Comparison of ENCODE assay signal across 9 cellular contexts in genomic region chr2:210172219-210172575, GRCh38. TPM values are rescaled to one million over a fixed set of nuclear protein-coding genes. Genes with fewer than 3 reads are reported as not detected.
DNase-seq lines count a peak whose midpoint lies in the region; ATAC-seq and TF ChIP-seq lines count a peak whose summit lies in the region.
"Had no signal": no experiment of that assay in that cellular context is flagged by ENCODE, and none has a peak within 500 bp of the region (broad histone marks: within the 10 kb centered on the region; RNA-seq: fewer than 3 reads in every experiment).

No MANE protein-coding gene starts in this region.

- H3K9me3 ChIP-seq in heart right ventricle (peaks cover 0 to 3% (median 0%) of the 10 kb centered on the region in 11 donors), body of pancreas (no peaks in the 10 kb centered on the region), mesodermal cell (ENCODE audit: control insufficient read depth, low read length) (no peaks in the 10 kb centered on the region), aorta (ENCODE audit: control insufficient read depth, low read length) (no peaks in the 10 kb centered on the region)

- H3K27ac ChIP-seq in heart right ventricle (peak overlapping the region; percentile 87 to 100 (median 99)), body of pancreas (peak overlapping the region; percentile 100), mesodermal cell (ENCODE audit: low read depth, low read length, severe bottlenecking) (peak overlapping the region; percentile 96), aorta (ENCODE audit: low read depth in 1 of 2, low read length in 2 of 2) (peak overlapping the region; percentile 74 to 77)

- no peak for DNase-seq in heart right ventricle
- DNase-seq in cardiac septum (ENCODE audit: low spot score): no peak
- DNase-seq in body of pancreas: no peak
- DNase-seq in aorta: no peak
- DNase-seq in occipital lobe (lab: John Stamatoyannopoulos, UW): no peak
- no peak for DNase-seq in stimulated activated CD4-positive, alpha-beta T cell treated with anti-CD3 and anti-CD28 coated beads, Interleukin-2, amount 100 ng/mL, for 48 hours
- DNase-seq: NK-92 treated with Interleukin-12 subunit alpha and Interleukin-12 subunit beta, amount 100 ng/mL, for 24 hours had no signal

- ATAC-seq in heart right ventricle (no peak), body of pancreas (no peak), aorta (ENCODE audit: low FRiP score) (no peak), HG02798 (IDR thresholded peaks at IDR 0.05; ENCODE audit: poor library complexity, unreplicated experiment) (no peak)

- TF ChIP-seq CTCF in heart right ventricle (IDR thresholded peaks at IDR 0.05) (no peak), body of pancreas (IDR thresholded peaks at IDR 0.05) (no peak)

- no peaks in the 10 kb centered on the region for H3K36me3 ChIP-seq in heart right ventricle
- H3K36me3 ChIP-seq in body of pancreas (replicated peaks in 1 of 2; ENCODE audit: insufficient read depth in 1 of 2, low read depth in 2 of 2): no peaks in the 10 kb centered on the region
- no peaks in the 10 kb centered on the region for H3K36me3 ChIP-seq in mesodermal cell (ENCODE audit: control insufficient read depth, insufficient read depth, low read length)
- no peaks in the 10 kb centered on the region for H3K36me3 ChIP-seq in aorta (ENCODE audit: control insufficient read depth in 1 of 2, insufficient read depth in 2 of 2, low read length in 1 of 2)

- intact Hi-C loops in heart right ventricle (cut with DNase I) (loop anchor here in 4 of 10 donors (5.0 to 10.0 kb wide), 2 partner anchors 167 to 170 kb away; partner anchors contain the start of gene RPE (in 4 of the 4)), cardiac septum (cut with DNase I) (no loop called here), body of pancreas (cut with DNase I) (no loop called here), aorta (cut with DNase I) (loop anchor here in 1 of 2 donors (5.0 kb wide), 1 partner anchor 50 kb away; no protein-coding TSS in a partner anchor)

- no peak for TF ChIP-seq POLR2A in body of pancreas (IDR thresholded peaks at IDR 0.05)

- H3K27me3 ChIP-seq in heart right ventricle: peaks cover 0 to 9% (median 0%) of the 10 kb centered on the region in 7 donors
- no peaks in the 10 kb centered on the region for H3K27me3 ChIP-seq in body of pancreas
- H3K27me3 ChIP-seq in aorta (ENCODE audit: control insufficient read depth in 1 of 2, insufficient read depth in 2 of 2, low read length in 1 of 2): no peaks in the 10 kb centered on the region

- H3K4me3 ChIP-seq in heart right ventricle (peak overlapping the region; percentile 42 to 94 (median 86)), body of pancreas (peak overlapping the region in 1 of 2 donors; percentile 24), mesodermal cell (ENCODE audit: extremely low read depth, insufficient read depth, low read length, poor library complexity, severe bottlenecking) (peak overlapping the region; percentile 50), aorta (ENCODE audit: low read length in 2 of 2) (peak overlapping the region; percentile 38 to 96)

- H3K4me1 ChIP-seq in heart right ventricle: peaks cover 3 to 35% (median 32%) of the 10 kb centered on the region in 9 donors
- H3K4me1 ChIP-seq in body of pancreas: peaks cover 40% of the 10 kb centered on the region
- H3K4me1 ChIP-seq in mesodermal cell (ENCODE audit: control insufficient read depth, insufficient read depth, low read length, poor library complexity, severe bottlenecking): no peaks in the 10 kb centered on the region
- no peaks in the 10 kb centered on the region for H3K4me1 ChIP-seq in aorta (ENCODE audit: control insufficient read depth in 1 of 2, insufficient read depth in 2 of 2, low read length in 2 of 2)

- 4% methylated on average over 8 of the region's 8 CpGs for WGBS in heart right ventricle, 2 donors
- 3 to 6% methylated on average over 8 of the region's 8 CpGs for WGBS in body of pancreas, 2 donors
- WGBS in mesodermal cell (ENCODE audit: insufficient coverage in 2 of 2), 2 experiments: 7 to 20% methylated on average over 2 to 3 of the region's 8 CpGs
- WGBS in aorta, 2 donors: 1 to 3% methylated on average over 8 of the region's 8 CpGs

RNA-seq across cellular contexts. Expression of gene KANSL1L, which starts 1.0 kb away (rescaled TPM):
- total RNA-seq in heart right ventricle (10 to 100 TPM in 9 of 10 donors, 1 to 10 TPM in 1; 8.9 to 27.3 (median 19.8) TPM), cardiac septum (25.9 TPM), body of pancreas (10 to 100 TPM; 26.5 to 94.9 TPM), aorta (10 to 100 TPM; 42.4 to 44.1 TPM), occipital lobe (97.0 TPM)
- polyA plus RNA-seq in heart right ventricle (1 to 10 TPM; 4.0 to 8.6 TPM), aorta (10 to 100 TPM in 1 of 2 donors, 1 to 10 TPM in 1; 8.1 to 16.5 TPM)
- polyA plus RNA-seq in mesodermal cell (2013, experiment 1 of 2): 11.6 TPM
- polyA plus RNA-seq in mesodermal cell (2013, experiment 2 of 2): 14.7 TPM

RNA-seq across cellular contexts. Expression of gene ACADL, which starts 53.0 kb away (rescaled TPM):
- total RNA-seq in heart right ventricle: 1 to 10 TPM in 4 of 10 donors, under 1 TPM in 6; 0.52 to 4.3 (median 0.86) TPM
- 1 to 10 TPM in 1 of 2 donors, under 1 TPM in 1; 0.16 to 2.1 TPM for polyA plus RNA-seq in heart right ventricle
- 6.2 TPM for total RNA-seq in cardiac septum
- total RNA-seq in body of pancreas: 10 to 100 TPM; 26.4 to 56.6 TPM
- polyA plus RNA-seq in mesodermal cell (2013, experiment 1 of 2): 0.33 TPM
- polyA plus RNA-seq in mesodermal cell (2013, experiment 2 of 2): 0.40 TPM
- 10 to 100 TPM; 32.8 to 50.3 TPM for total RNA-seq in aorta
- 10 to 100 TPM; 12.1 to 26.5 TPM for polyA plus RNA-seq in aorta
- 9.2 TPM for total RNA-seq in occipital lobe
